In the genomic region with DNA sequence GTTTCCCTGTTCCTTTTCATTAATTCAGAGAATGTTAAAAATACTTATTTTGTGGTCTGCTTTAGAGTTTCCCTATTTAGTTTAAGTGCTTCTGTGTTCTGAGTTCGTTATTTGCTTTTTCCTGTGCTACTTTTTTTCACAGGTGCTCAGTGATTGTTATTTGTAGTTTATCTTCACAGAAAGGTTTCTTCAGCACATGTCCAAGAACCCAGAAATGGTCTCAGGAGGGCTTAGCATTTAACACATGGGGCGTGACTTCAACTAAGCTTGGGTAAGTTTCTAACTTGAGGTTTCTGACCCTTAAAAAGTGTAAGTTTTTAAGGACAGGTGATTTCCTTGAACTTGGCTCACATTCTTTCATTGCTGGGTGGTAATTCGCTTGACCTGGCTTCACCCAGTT, we compare ENCODE assay signal across 20 cellular contexts.
"Had no signal": no experiment of that assay in that cellular context is flagged by ENCODE, and none has a peak within 500 bp of the region (broad histone marks: within the 10 kb centered on the region; RNA-seq: fewer than 3 reads in every experiment).

No MANE protein-coding gene starts in this region.

- H3K27me3 ChIP-seq: neutrophil, right atrium auricular region, sigmoid colon, testis, tibial nerve, upper lobe of right lung, vagina had no signal

- H3K36me3 ChIP-seq: neutrophil, right atrium auricular region, sigmoid colon, tibial nerve, upper lobe of right lung, vagina had no signal

- DNase-seq: effector memory CD4-positive, alpha-beta T cell; islet precursor cell; mammary epithelial cell; naive thymus-derived CD4-positive, alpha-beta T cell; nephron progenitor cell; posterior cingulate gyrus; sigmoid colon; stimulated activated CD4-positive, alpha-beta T cell treated with anti-CD3 and anti-CD28 coated beads, Interleukin-2, amount 100 ng/mL, for 24 hours; stimulated activated CD4-positive, alpha-beta T cell treated with anti-CD3 and anti-CD28 coated beads, Interleukin-4, amount 100 ng/mL, for 4 hours; stimulated activated naive B cell treated with anti-CD40 and anti-IgM and Interleukin-4, amounts not matched to agents 10 μg/mL and 1 μg/mL and 100 μg/mL, for 72 hours; stimulated activated naive CD8-positive, alpha-beta T cell treated with anti-CD3 and anti-CD28 coated beads, Interleukin-15, amount 100 ng/mL, for 72 hours; testis; upper lobe of right lung had no signal

- H3K9me3 ChIP-seq: neutrophil, sigmoid colon, testis, upper lobe of right lung, vagina had no signal

- H3K4me1 ChIP-seq: right atrium auricular region, sigmoid colon, testis, tibial nerve, upper lobe of right lung, vagina had no signal

- H3K4me3 ChIP-seq: right atrium auricular region, sigmoid colon, skin epidermis, testis, tibial nerve, upper lobe of right lung, vagina had no signal

- H3K27ac ChIP-seq: neutrophil, right atrium auricular region, sigmoid colon, skin epidermis, testis, tibial nerve, upper lobe of right lung, vagina had no signal

- ATAC-seq: esophagus mucosa; left lobe of liver; naive thymus-derived CD4-positive, alpha-beta T cell; stimulated activated naive B cell treated with anti-CD40 and anti-IgM and Interleukin-4, amounts not matched to agents 10 μg/mL and 1 μg/mL and 100 μg/mL, for 72 hours; stimulated activated naive CD8-positive, alpha-beta T cell treated with anti-CD3 and anti-CD28 coated beads, Interleukin-15, amount 100 ng/mL, for 72 hours; upper lobe of right lung had no signal
